ENCODE assay signal across 1 cellular context in the genomic region with DNA sequence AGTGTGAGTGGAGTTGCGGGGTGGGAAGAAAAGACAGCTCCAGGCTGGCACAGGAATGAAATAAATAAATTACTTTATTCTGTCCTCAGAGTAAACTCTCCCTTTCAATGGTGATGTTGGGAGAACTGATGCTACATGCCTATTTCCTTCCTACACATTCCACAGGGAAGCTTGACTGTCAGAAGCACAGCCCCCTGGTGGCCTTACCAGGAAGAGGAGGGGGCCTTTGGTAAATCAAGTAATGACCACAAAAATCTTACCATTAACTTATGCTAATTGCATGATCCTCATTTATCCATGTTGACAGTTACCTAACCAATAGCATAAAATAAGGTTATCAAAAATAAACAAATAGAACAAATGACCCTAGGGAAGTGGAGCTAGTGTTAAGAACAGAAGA.
TF ChIP-seq lines count a peak whose summit lies in the region.

No MANE protein-coding gene starts in this region.

TF ChIP-seq in SK-N-SH treated with all-trans-retinoic acid at 6 μM for 48 hours, 23 proteins besides CTCF, POLR2A, EP300 and RAD21 (continued from another document):
- no peak for TF ChIP-seq BACH2 (CRISPR knock-in tag; IDR thresholded peaks at IDR 0.05; ENCODE audit: borderline replicate concordance)
- no peak for TF ChIP-seq ZFP3 (CRISPR knock-in tag; IDR thresholded peaks at IDR 0.05)
- TF ChIP-seq ZNF565 (CRISPR knock-in tag; conservative IDR thresholded peaks at IDR 0.05; ENCODE audit: low read depth): no peak
- no peak for TF ChIP-seq ZFP30 (CRISPR knock-in tag; IDR thresholded peaks at IDR 0.05)
